Comparison of ENCODE assay signal across 12 cellular contexts in the genomic region with DNA sequence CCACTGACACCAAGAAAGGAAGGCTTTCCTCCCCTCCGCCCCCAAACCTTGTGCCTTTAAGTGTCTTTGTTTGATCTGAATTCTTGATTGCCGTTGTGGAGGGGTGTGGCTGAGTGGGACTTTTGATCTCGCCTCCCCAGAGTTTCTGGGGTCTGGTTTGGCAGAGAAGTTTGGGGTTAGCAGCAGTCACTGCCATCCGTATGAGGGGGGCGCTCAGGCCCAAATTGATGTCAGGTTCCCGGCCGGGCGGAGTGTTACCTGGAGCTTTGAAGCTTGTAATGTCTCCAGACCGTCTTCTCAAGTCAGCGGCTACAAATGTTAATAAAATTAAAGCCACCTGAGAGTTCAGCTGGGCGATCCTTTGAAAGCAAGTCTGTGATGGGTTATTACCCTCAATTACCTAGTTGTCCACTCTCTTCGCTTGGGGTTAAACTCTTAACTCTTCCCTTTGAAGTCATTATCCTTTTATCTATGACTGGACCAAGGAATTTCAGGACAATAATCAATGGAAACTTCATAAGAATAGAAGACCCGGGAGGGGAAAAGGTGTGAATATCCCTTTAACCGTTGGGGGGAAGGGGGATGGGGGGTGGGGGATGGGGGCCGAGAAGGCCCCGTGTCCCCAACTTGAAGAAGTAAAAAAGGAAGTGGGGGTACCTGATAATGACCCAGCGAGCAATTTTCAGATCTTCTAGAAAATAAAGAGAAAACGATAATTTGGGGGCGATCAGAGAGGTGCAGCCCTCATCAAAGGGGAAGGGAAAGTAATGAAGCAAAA. TPM values are rescaled to one million over a fixed set of nuclear protein-coding genes. Genes with fewer than 3 reads are reported as not detected.
DNase-seq lines count a peak whose midpoint lies in the region; ATAC-seq and TF ChIP-seq lines count a peak whose summit lies in the region.
"Had no signal": no experiment of that assay in that cellular context is flagged by ENCODE, and none has a peak within 500 bp of the region (broad histone marks: within the 10 kb centered on the region; RNA-seq: fewer than 3 reads in every experiment).

No MANE protein-coding gene starts in this region.

- peak; percentile 46; the same call in 2 of the 3 replicates for ATAC-seq in DND-41 (ENCODE audit: insufficient read depth, low read depth)
- no peak for ATAC-seq in HG03039 (IDR thresholded peaks at IDR 0.05; ENCODE audit: unreplicated experiment)
- ATAC-seq: left lobe of liver, Right ventricle myocardium inferior had no signal

- peak overlapping the region; percentile 62 for H3K4me2 ChIP-seq in DND-41 (ENCODE audit: insufficient read depth, low read length)
- H3K4me2 ChIP-seq in neural progenitor cell = peak overlapping the region; percentile 58

- no peaks in the 10 kb centered on the region for H3K27me3 ChIP-seq in DND-41 (ENCODE audit: insufficient read depth, low read length, poor library complexity)
- H3K27me3 ChIP-seq in ectodermal cell (ENCODE audit: control insufficient read depth, insufficient read depth, low read length, poor library complexity, severe bottlenecking) = no peaks in the 10 kb centered on the region
- peaks cover 10% of the 10 kb centered on the region for H3K27me3 ChIP-seq in neural progenitor cell
- H3K27me3 ChIP-seq: breast epithelium, heart left ventricle had no signal

- DNase-seq in DND-41 (peak; percentile 46), neural progenitor cell (ENCODE audit: low spot score) (no peak), NCI-H2196 treated with DMSO at 0.1 percent for 48 hours (lab: John Stamatoyannopoulos, UW; ENCODE audit: unreplicated experiment) (no peak), NCI-H2107 treated with DMSO at 0.1 percent for 48 hours (lab: John Stamatoyannopoulos, UW; ENCODE audit: unreplicated experiment) (no peak)
- DNase-seq in Jurkat, Clone E6-1 (ENCODE audit: low read depth, low spot score) = peak; percentile 19
- DNase-seq: heart left ventricle, NCI-H1694 had no signal

- 0 out of 2 replicates have a peak overlapping the region, but pooled peaks have one; percentile 61 for H2AFZ ChIP-seq in DND-41 (ENCODE audit: low read depth, low read length)
- H2AFZ ChIP-seq in neural progenitor cell (replicated peaks) = no peak overlapping the region

- H3K9me3 ChIP-seq in DND-41 (ENCODE audit: insufficient read depth, low read length, severe bottlenecking) (no peaks in the 10 kb centered on the region), ectodermal cell (ENCODE audit: control insufficient read depth, low read length) (no peaks in the 10 kb centered on the region), neural progenitor cell (ENCODE audit: low read depth) (no peaks in the 10 kb centered on the region)
- H3K9me3 ChIP-seq: breast epithelium, heart left ventricle had no signal

- no peak overlapping the region for H3K27ac ChIP-seq in DND-41 (ENCODE audit: low read length)
- peak overlapping the region; percentile 88 for H3K27ac ChIP-seq in ectodermal cell (ENCODE audit: insufficient read depth, low read depth, low read length, poor library complexity, severe bottlenecking)
- H3K27ac ChIP-seq in neural progenitor cell = no peak overlapping the region
- H3K27ac ChIP-seq: breast epithelium had no signal

- peak overlapping the region; percentile 98 for H3K27ac Mint-ChIP-seq in neural progenitor cell

- H3K4me3 Mint-ChIP-seq in neural progenitor cell = peak overlapping the region; percentile 73

- H3K4me1 Mint-ChIP-seq in neural progenitor cell = peaks cover 49% of the 10 kb centered on the region

- no peaks in the 10 kb centered on the region for H3K27me3 Mint-ChIP-seq in neural progenitor cell (ENCODE audit: insufficient read depth, low read depth)

- H3K79me2 ChIP-seq in DND-41 (ENCODE audit: insufficient read depth, low read length) = no peaks in the 10 kb centered on the region
- no peaks in the 10 kb centered on the region for H3K79me2 ChIP-seq in neural progenitor cell (ENCODE audit: low read depth)

- H3K4me3 ChIP-seq in DND-41 (ENCODE audit: low read depth in 1 of 2, low read length in 2 of 2) (peak overlapping the region in 1 of 2 experiments; percentile 40; a peak in 1 of 4 replicates), ectodermal cell (ENCODE audit: insufficient read depth, low read depth, low read length) (no peak overlapping the region), neural progenitor cell (peak overlapping the region; percentile 16)
- H3K4me3 ChIP-seq in Jurkat, Clone E6-1 (ENCODE audit: low read length) = no peak overlapping the region

- H3K4me1 ChIP-seq in DND-41 (ENCODE audit: insufficient read depth, low read length) (peaks cover 25% of the 10 kb centered on the region), ectodermal cell (ENCODE audit: control insufficient read depth, insufficient read depth, low read length) (peaks cover 30% of the 10 kb centered on the region), neural progenitor cell (peaks cover 21% of the 10 kb centered on the region)
- H3K4me1 ChIP-seq: breast epithelium had no signal

- H3K9me3 Mint-ChIP-seq in neural progenitor cell = peaks cover 2% of the 10 kb centered on the region

- peaks cover 9% of the 10 kb centered on the region for H3F3A ChIP-seq in neural progenitor cell (ENCODE audit: low read depth)

- H3K36me3 ChIP-seq in DND-41 (ENCODE audit: insufficient read depth, low read length) = no peaks in the 10 kb centered on the region
- no peaks in the 10 kb centered on the region for H3K36me3 ChIP-seq in ectodermal cell (ENCODE audit: control insufficient read depth, insufficient read depth, low read length)
- no peaks in the 10 kb centered on the region for H3K36me3 ChIP-seq in neural progenitor cell
- H3K36me3 ChIP-seq: breast epithelium, heart left ventricle had no signal

- no peak for TF ChIP-seq CTCF in DND-41 (IDR thresholded peaks at IDR 0.05; ENCODE audit: borderline replicate concordance, extremely low read depth, low read length, poor library complexity, severe bottlenecking)
- no peak for TF ChIP-seq CTCF in neural progenitor cell (IDR thresholded peaks at IDR 0.05)

- H4K20me1 ChIP-seq in DND-41 (ENCODE audit: insufficient read depth, low read length) (no peaks in the 10 kb centered on the region), neural progenitor cell (ENCODE audit: low read depth) (no peaks in the 10 kb centered on the region)

- peak overlapping the region; percentile 38; the same call in 1 of the 2 replicates for H3K9ac ChIP-seq in DND-41 (ENCODE audit: low read depth, low read length)
- H3K9ac ChIP-seq in neural progenitor cell = no peak overlapping the region

- WGBS in ectodermal cell, 2 experiments = 31 to 33% methylated on average over 19 of the region's 19 CpGs

- H3K36me3 Mint-ChIP-seq in neural progenitor cell = no peaks in the 10 kb centered on the region

RNA-seq across cellular contexts. Expression of a gene that starts 31.8 kb away (rescaled TPM):
- 2.5 TPM for polyA plus RNA-seq in Jurkat, Clone E6-1 (2012; ENCODE audit: insufficient read depth, insufficient read length)
- polyA plus RNA-seq in ectodermal cell (2013, experiment 1 of 4) = 208 TPM
- 212 TPM for polyA plus RNA-seq in ectodermal cell (2013, experiment 2 of 4)
- polyA plus RNA-seq in ectodermal cell (2013, experiment 3 of 4) = 156 TPM
- polyA plus RNA-seq in ectodermal cell (2013, experiment 4 of 4) = 171 TPM
- 21.8 and 22.0 TPM in 2 replicates for total RNA-seq in neural progenitor cell (ENCODE audit: low replicate concordance)

Comparison
In these comparisons a context has a peak if more than half of its experiments do, and no peak if none do; other contexts are left out.
1. DNase-seq: peak in DND-41 (single experiment) and Jurkat, Clone E6-1 (single experiment); none in neural progenitor cell (single experiment), NCI-H2196 treated with DMSO at 0.1 percent for 48 hours (single experiment) and NCI-H2107 treated with DMSO at 0.1 percent for 48 hours (single experiment).